In the genomic region with DNA sequence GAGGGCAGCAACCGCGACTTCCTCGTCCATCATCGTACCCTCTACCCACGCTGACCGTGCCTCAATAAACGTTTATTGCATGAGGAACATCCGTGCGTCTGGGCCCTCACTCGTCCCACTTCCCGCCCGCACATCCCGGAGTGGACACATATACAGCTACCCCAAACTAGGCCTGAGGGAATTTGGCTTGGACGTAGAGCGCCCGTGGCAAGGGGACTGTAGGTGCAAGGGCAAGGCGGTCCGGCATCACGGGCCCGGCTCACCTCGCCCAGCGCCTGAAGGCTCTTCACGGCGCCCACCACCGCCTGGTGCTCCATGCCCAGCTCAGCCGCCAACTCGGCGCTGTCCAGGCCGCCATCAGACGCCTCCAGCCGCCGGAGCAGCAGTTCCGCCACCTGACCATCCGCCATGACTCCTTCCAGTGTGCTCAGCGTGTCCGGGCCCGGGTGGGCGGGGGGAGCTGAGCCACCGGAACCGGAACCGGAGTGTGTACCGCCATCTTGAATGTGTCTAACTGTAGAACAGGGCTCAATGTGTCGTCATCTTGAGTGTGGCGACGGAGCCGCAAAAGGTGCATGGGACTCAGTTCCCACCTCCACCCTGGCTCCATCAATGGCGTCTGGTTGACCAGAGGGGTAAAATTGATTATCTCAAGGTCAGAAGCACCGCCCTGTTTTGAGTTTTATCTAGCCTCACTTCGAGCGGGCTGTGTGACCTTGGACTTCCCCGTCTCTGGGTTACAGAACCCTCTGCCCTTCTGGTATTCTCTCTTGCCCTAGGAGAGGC, we compare ENCODE assay signal across 8 cellular contexts. TPM values are rescaled to one million over a fixed set of nuclear protein-coding genes. Genes with fewer than 3 reads are reported as not detected.
DNase-seq lines count a peak whose midpoint lies in the region; ATAC-seq and TF ChIP-seq lines count a peak whose summit lies in the region.

A gene (minus strand): TSS at position 425 of the 786 bp plus-strand sequence. CDS start 15 bp downstream, at position 410.

- TF ChIP-seq POLR2A in breast epithelium (IDR thresholded peaks at IDR 0.05), result peak; percentile 31

- ATAC-seq in HG02870 (IDR thresholded peaks at IDR 0.05; ENCODE audit: unreplicated experiment) (peak; percentile 39), HG03378 (IDR thresholded peaks at IDR 0.05; ENCODE audit: unreplicated experiment) (no peak)

- H3K4me2 ChIP-seq in skeletal muscle satellite cell (ENCODE audit: low read length), result peak within 1 kb of the TSS; percentile 92

- peaks cover 4 to 15% of the 10 kb centered on the region in 2 donors for H3K4me1 ChIP-seq in breast epithelium
- H3K4me1 ChIP-seq in iPS-20b (ENCODE audit: insufficient read depth, low read length), result peaks cover 4% of the 10 kb centered on the region; the same call in 1 of the 2 replicates
- H3K4me1 ChIP-seq in skeletal muscle satellite cell (ENCODE audit: control insufficient read depth, insufficient read depth, low read length), result peaks cover 16% of the 10 kb centered on the region

- TF ChIP-seq CTCF in GM06990 (IDR thresholded peaks at IDR 0.05; ENCODE audit: insufficient read depth, low read length, poor library complexity, severe bottlenecking) (no peak), WERI-Rb-1 (IDR thresholded peaks at IDR 0.05; ENCODE audit: low read depth, low read length) (no peak), breast epithelium (IDR thresholded peaks at IDR 0.05) (no peak)

- peak; percentile 91 for DNase-seq in GM06990 (ENCODE audit: extremely low read depth, insufficient read length)
- peak; percentile 92 for DNase-seq in NCI-H2171 treated with DMSO at 0.1 percent for 48 hours (lab: John Stamatoyannopoulos, UW)
- peak; percentile 91 for DNase-seq in WERI-Rb-1
- DNase-seq in breast epithelium (ENCODE audit: low spot score in 2 of 2), result peak; percentile 92 to 94

- H3K27me3 ChIP-seq in GM06990 (replicated peaks; ENCODE audit: control insufficient read depth, insufficient read depth, low read length) (no peaks in the 10 kb centered on the region), WERI-Rb-1 (ENCODE audit: insufficient read depth, low read depth, severe bottlenecking) (no peaks in the 10 kb centered on the region), breast epithelium (no peaks in the 10 kb centered on the region), iPS-20b (ENCODE audit: insufficient read depth, low read length) (no peaks in the 10 kb centered on the region), skeletal muscle satellite cell (ENCODE audit: control insufficient read depth, insufficient read depth, low read length) (no peaks in the 10 kb centered on the region)

- intact Hi-C loops in breast epithelium (cut with DNase I; ENCODE audit: low total_unique reads), result no loop called here

- peak within 1 kb of the TSS; percentile 85 for H3K4me3 ChIP-seq in GM06990 (replicated peaks; ENCODE audit: low read depth, low read length)
- H3K4me3 ChIP-seq in WERI-Rb-1 (ENCODE audit: low read depth, low read length), result peak within 1 kb of the TSS; percentile 78
- peak within 1 kb of the TSS; percentile 86 to 97 (median 96) for H3K4me3 ChIP-seq in breast epithelium
- peak within 1 kb of the TSS; percentile 97 for H3K4me3 ChIP-seq in iPS-20b (ENCODE audit: low read length)
- H3K4me3 ChIP-seq in skeletal muscle satellite cell (ENCODE audit: low read length), result peak within 1 kb of the TSS; percentile 88

- peak within 1 kb of the TSS; percentile 87 for H3K27ac ChIP-seq in WERI-Rb-1
- H3K27ac ChIP-seq in breast epithelium, result peak within 1 kb of the TSS; percentile 81
- peak within 1 kb of the TSS; percentile 11 for H3K27ac ChIP-seq in iPS-20b (ENCODE audit: low read length)

- H3K9me3 ChIP-seq in WERI-Rb-1 (ENCODE audit: severe bottlenecking) (no peaks in the 10 kb centered on the region), breast epithelium (no peaks in the 10 kb centered on the region), iPS-20b (ENCODE audit: insufficient read depth, low read depth, low read length) (no peaks in the 10 kb centered on the region), skeletal muscle satellite cell (replicated peaks; ENCODE audit: low read length) (no peaks in the 10 kb centered on the region)

- H3K36me3 ChIP-seq in GM06990 (ENCODE audit: control insufficient read depth, insufficient read depth, low read length) (peaks cover 17% of the 10 kb centered on the region), WERI-Rb-1 (peaks cover 27% of the 10 kb centered on the region), breast epithelium (peaks cover 1% of the 10 kb centered on the region), iPS-20b (ENCODE audit: insufficient read depth, low read depth, low read length) (peaks cover 28% of the 10 kb centered on the region), skeletal muscle satellite cell (ENCODE audit: insufficient read depth, low read length) (peaks cover 18% of the 10 kb centered on the region)

- H3K9ac ChIP-seq in iPS-20b (ENCODE audit: low read depth, low read length), result peak within 1 kb of the TSS; percentile 93
- H3K9ac ChIP-seq in skeletal muscle satellite cell (ENCODE audit: low read depth, low read length), result peak within 1 kb of the TSS; percentile 93

RNA-seq across cellular contexts. Expression of the gene that starts here (rescaled TPM):
- 10 to 100 TPM; 26.1 to 53.7 (median 40.7) TPM for total RNA-seq in breast epithelium
- 86.7 and 94.8 TPM in 2 replicates for total RNA-seq in skeletal muscle satellite cell (2012; rRNA removed)

Comparison
In these comparisons a context has a peak if more than half of its experiments do, and no peak if none do; other contexts are left out.
1. H3K27ac ChIP-seq: peak in every context shown above with its lines; median percentile 87 in WERI-Rb-1; 81 in breast epithelium; 11 in iPS-20b.